In the genomic region with DNA sequence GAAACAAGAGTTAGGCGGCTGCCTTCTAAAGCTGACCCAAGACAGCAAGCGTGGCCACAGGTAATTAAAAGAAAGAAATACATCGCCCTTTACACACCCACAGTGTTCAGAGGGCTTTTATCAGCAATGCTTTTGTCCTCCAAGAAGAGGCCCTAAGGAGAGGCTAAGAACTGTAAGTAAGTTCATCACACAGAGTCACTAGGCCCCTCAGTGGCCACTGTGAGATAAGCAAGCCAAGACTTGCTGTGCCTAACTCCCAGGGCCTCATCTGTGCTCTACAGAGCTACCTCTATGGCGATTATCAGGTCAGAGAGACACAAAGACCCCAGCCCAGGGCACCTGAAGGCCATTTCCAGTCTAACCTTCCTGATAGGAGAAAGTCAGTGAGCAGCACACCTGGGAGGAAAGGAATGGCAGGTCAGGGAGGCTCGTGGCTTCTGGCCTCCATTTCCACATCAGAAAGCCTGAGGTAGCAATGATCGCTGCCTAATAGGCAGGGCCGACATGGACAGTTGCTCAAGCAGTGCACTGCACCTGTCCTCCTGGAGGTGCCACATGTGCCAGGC, we compare ENCODE assay signal across 11 cellular contexts.
A peak's percentile ranks its signal among the peaks of the same experiment; 100 is the strongest.
DNase-seq lines count a peak whose midpoint lies in the region; ATAC-seq and TF ChIP-seq lines count a peak whose summit lies in the region.
"Had no signal": no experiment of that assay in that cellular context is flagged by ENCODE, and none has a peak within 500 bp of the region (broad histone marks: within the 10 kb centered on the region; RNA-seq: fewer than 3 reads in every experiment).

No MANE protein-coding gene starts in this region.

- H3K27ac Mint-ChIP-seq in nephron progenitor cell, result peak overlapping the region; percentile 78

- H3K9me3 ChIP-seq in NT2/D1 (ENCODE audit: insufficient read depth, low read length), result peaks cover 9% of the 10 kb centered on the region; the same call in 1 of the 2 replicates
- H3K9me3 ChIP-seq: tibial nerve had no signal

- H3K4me3 ChIP-seq in NT2/D1 (ENCODE audit: insufficient read length, low read depth), result no peak overlapping the region
- no peak overlapping the region for H3K4me3 ChIP-seq in epithelial cell of esophagus (ENCODE audit: low read length)
- H3K4me3 ChIP-seq: tibial nerve had no signal

- DNase-seq in Daoy (ENCODE audit: low read depth), result peak; percentile 29
- peak; percentile 27 for DNase-seq in NT2/D1 (ENCODE audit: low read depth, low spot score)
- peak; percentile 45 for DNase-seq in epithelial cell of esophagus (ENCODE audit: low read depth)
- no peak for DNase-seq in nephron progenitor cell
- DNase-seq in cardiac septum (ENCODE audit: low spot score), result no peak
- no peak for DNase-seq in NCI-H1417 treated with DMSO at 0.1 percent for 48 hours (lab: John Stamatoyannopoulos, UW)
- no peak for DNase-seq in NCI-H774 (lab: John Stamatoyannopoulos, UW)
- DNase-seq: DMS79 treated with DMSO at 0.1 percent for 48 hours, NCI-H1930 had no signal

- peaks cover 1% of the 10 kb centered on the region for H3K9me3 Mint-ChIP-seq in nephron progenitor cell

- H3K9ac ChIP-seq in NT2/D1 (ENCODE audit: insufficient read length, low read depth), result no peak overlapping the region

- intact Hi-C loops in cardiac septum (cut with DNase I), result no loop called here

- no peaks in the 10 kb centered on the region for H3K36me3 ChIP-seq in NT2/D1 (ENCODE audit: insufficient read depth, insufficient read length, low read length)
- H3K36me3 ChIP-seq: tibial nerve had no signal

- peaks cover 8% of the 10 kb centered on the region for H3K4me1 ChIP-seq in NT2/D1 (ENCODE audit: insufficient read depth, insufficient read length)

- TF ChIP-seq CTCF in epithelial cell of esophagus (IDR thresholded peaks at IDR 0.05; ENCODE audit: insufficient read depth, low read depth, low read length, missing control alignments) (peak; percentile 16), nephron progenitor cell (IDR thresholded peaks at IDR 0.05) (peak; percentile 17)

- H3K36me3 Mint-ChIP-seq in nephron progenitor cell (ENCODE audit: low read depth), result no peaks in the 10 kb centered on the region

- ATAC-seq in GM21447 (IDR thresholded peaks at IDR 0.05; ENCODE audit: unreplicated experiment), result no peak

- H3K27me3 ChIP-seq in NT2/D1 (ENCODE audit: insufficient read depth, insufficient read length), result no peaks in the 10 kb centered on the region
- H3K27me3 ChIP-seq: tibial nerve had no signal

- no peaks in the 10 kb centered on the region for H3K27me3 Mint-ChIP-seq in nephron progenitor cell (ENCODE audit: low read depth, poor library complexity)

- H3K4me1 Mint-ChIP-seq in nephron progenitor cell, result peaks cover 60% of the 10 kb centered on the region

- no peak overlapping the region for H3K4me3 Mint-ChIP-seq in nephron progenitor cell

Comparison
In these comparisons a context has a peak if more than half of its experiments do, and no peak if none do; other contexts are left out.
1. DNase-seq: peak in Daoy (single experiment), NT2/D1 (single experiment) and epithelial cell of esophagus (single experiment); none in nephron progenitor cell (single experiment), cardiac septum (single experiment), NCI-H1417 treated with DMSO at 0.1 percent for 48 hours (single experiment) and NCI-H774 (single experiment).